In genomic region chr1:211935448-211935970, GRCh38 we compare ENCODE assay signal across 10 cellular contexts.
A peak's percentile ranks its signal among the peaks of the same experiment; 100 is the strongest.
DNase-seq lines count a peak whose midpoint lies in the region; ATAC-seq and TF ChIP-seq lines count a peak whose summit lies in the region.
"Had no signal": no experiment of that assay in that cellular context is flagged by ENCODE, and none has a peak within 500 bp of the region (broad histone marks: within the 10 kb centered on the region; RNA-seq: fewer than 3 reads in every experiment).

No MANE protein-coding gene starts in this region.

- H3K36me3 Mint-ChIP-seq in MCF 10A (ENCODE audit: insufficient read depth, unreplicated experiment), result peaks cover 13% of the 10 kb centered on the region
- no peaks in the 10 kb centered on the region for H3K36me3 Mint-ChIP-seq in activated T-cell treated with anti-CD3 and anti-CD28 coated beads, Interleukin-2, amount 50 U/mL, for 72 hours (ENCODE audit: insufficient read depth in 2 of 2)

- H3K27me3 Mint-ChIP-seq in MCF 10A (ENCODE audit: insufficient read depth, unreplicated experiment), result no peaks in the 10 kb centered on the region
- H3K27me3 Mint-ChIP-seq in activated T-cell treated with anti-CD3 and anti-CD28 coated beads, Interleukin-2, amount 50 U/mL, for 72 hours (ENCODE audit: low read depth), result peaks cover 6% of the 10 kb centered on the region

- peak; percentile 58 for ATAC-seq in HG03060 (IDR thresholded peaks at IDR 0.05; ENCODE audit: low read depth, unreplicated experiment)
- peak; percentile 86 to 90 for ATAC-seq in activated T-cell treated with anti-CD3 and anti-CD28 coated beads, Interleukin-2, amount 50 U/mL, for 72 hours (replicated peaks in 1 of 2)

- H3K4me3 ChIP-seq in breast epithelium (no peak overlapping the region), MG63 (no peak overlapping the region)

- no peak for TF ChIP-seq POLR2A in breast epithelium (IDR thresholded peaks at IDR 0.05)

- H3K27me3 ChIP-seq in breast epithelium (no peaks in the 10 kb centered on the region), MG63 (no peaks in the 10 kb centered on the region)

- no peak for TF ChIP-seq CTCF in MCF 10A (IDR thresholded peaks at IDR 0.05; ENCODE audit: unreplicated experiment)
- no peak for TF ChIP-seq CTCF in breast epithelium (IDR thresholded peaks at IDR 0.05)
- TF ChIP-seq CTCF in RWPE1 (conservative IDR thresholded peaks at IDR 0.05; ENCODE audit: low read depth), result no peak

- CTCF ChIA-PET in MCF 10A (lab: Yijun Ruan, JAX) (interaction anchor here (0.6 to 10.5 kb wide), 5 partner anchors 9 to 255 kb away, joined by 3 to 127 read pairs (median 5); no protein-coding TSS in a partner anchor), RWPE1 (lab: Yijun Ruan, JAX) (no interaction called here)

- H3K4me3 Mint-ChIP-seq in MCF 10A (ENCODE audit: unreplicated experiment), result no peak overlapping the region
- H3K4me3 Mint-ChIP-seq in activated T-cell treated with anti-CD3 and anti-CD28 coated beads, Interleukin-2, amount 50 U/mL, for 72 hours, result peak overlapping the region; percentile 28 to 36

- H3K4me1 ChIP-seq in breast epithelium, result no peaks in the 10 kb centered on the region

- H3K9me3 Mint-ChIP-seq in MCF 10A (ENCODE audit: unreplicated experiment), result no peaks in the 10 kb centered on the region
- H3K9me3 Mint-ChIP-seq in activated T-cell treated with anti-CD3 and anti-CD28 coated beads, Interleukin-2, amount 50 U/mL, for 72 hours, result no peaks in the 10 kb centered on the region

- TSS peak; percentile 1 for BruUV-seq in MCF 10A (replicated peaks; lab: Mats Ljungman, UMichigan)

- H3K9me3 ChIP-seq in breast epithelium, result no peaks in the 10 kb centered on the region
- no peaks in the 10 kb centered on the region for H3K9me3 ChIP-seq in MG63

- H3K27ac ChIP-seq in breast epithelium (no peak overlapping the region), RWPE1 (no peak overlapping the region)

- peak overlapping the region; percentile 3 for H3K27ac Mint-ChIP-seq in MCF 10A (ENCODE audit: low read depth, unreplicated experiment)
- no peak overlapping the region for H3K27ac Mint-ChIP-seq in activated T-cell treated with anti-CD3 and anti-CD28 coated beads, Interleukin-2, amount 50 U/mL, for 72 hours

- intact Hi-C loops in MCF 10A (cut with micrococcal nuclease) (no loop called here), breast epithelium (cut with DNase I; ENCODE audit: low total_unique reads) (no loop called here)

- no peaks in the 10 kb centered on the region for H3K4me1 Mint-ChIP-seq in MCF 10A (ENCODE audit: insufficient read depth, unreplicated experiment)
- peaks cover 65% of the 10 kb centered on the region for H3K4me1 Mint-ChIP-seq in activated T-cell treated with anti-CD3 and anti-CD28 coated beads, Interleukin-2, amount 50 U/mL, for 72 hours (ENCODE audit: low read depth)

- H3K36me3 ChIP-seq in breast epithelium (no peaks in the 10 kb centered on the region), MG63 (no peaks in the 10 kb centered on the region)

- no peak for DNase-seq in MCF 10A (ENCODE audit: unreplicated experiment)
- DNase-seq in breast epithelium (ENCODE audit: low spot score in 2 of 2), result no peak
- DNase-seq in activated T-cell treated with anti-CD3 and anti-CD28 coated beads, Interleukin-2, amount 50 U/mL, for 72 hours, result peak; percentile 73 to 74
- DNase-seq in activated gamma-delta T cell treated with Interleukin-2 at 50 U/mL for 16 hours, result no peak
- no peak for DNase-seq in MG63
- DNase-seq in hepatic stellate cell (ENCODE audit: low spot score), result no peak
- DNase-seq in RWPE1 (ENCODE audit: low spot score), result no peak
- DNase-seq: AML-193, IMR-90 had no signal

- POLR2A ChIA-PET in MCF 10A (lab: Yijun Ruan, JAX), result interaction anchor here (0.8 to 2.8 kb wide), 2 partner anchors 8 to 9 kb away, joined by 4 to 19 read pairs; no protein-coding TSS in a partner anchor
- POLR2A ChIA-PET in RWPE1 (lab: Yijun Ruan, JAX; ENCODE audit: low non-redundant PET), result no interaction called here

Comparison
In these comparisons a context has a peak if more than half of its experiments do, and no peak if none do; other contexts are left out.
1. DNase-seq: peak in activated T-cell treated with anti-CD3 and anti-CD28 coated beads, Interleukin-2, amount 50 U/mL, for 72 hours (2 of 2); none in MCF 10A (single experiment), breast epithelium (0 of 2), activated gamma-delta T cell treated with Interleukin-2 at 50 U/mL for 16 hours (single experiment), MG63 (single experiment), hepatic stellate cell (single experiment) and RWPE1 (single experiment).